Comparison of ENCODE assay signal across 19 cellular contexts in genomic region chr1:26475989-26476388, GRCh38. TPM values are rescaled to one million over a fixed set of nuclear protein-coding genes. Genes with fewer than 3 reads are reported as not detected.
A peak's percentile ranks its signal among the peaks of the same experiment; 100 is the strongest.
DNase-seq lines count a peak whose midpoint lies in the region; ATAC-seq and TF ChIP-seq lines count a peak whose summit lies in the region.
"Had no signal": no experiment of that assay in that cellular context is flagged by ENCODE, and none has a peak within 500 bp of the region (broad histone marks: within the 10 kb centered on the region; RNA-seq: fewer than 3 reads in every experiment).

No MANE protein-coding gene starts in this region.

- no peaks in the 10 kb centered on the region for H3K27me3 Mint-ChIP-seq in activated naive CD4-positive, alpha-beta T cell treated with anti-CD3 and anti-CD28 coated beads, Interleukin-2, amount 10 ng/mL, durations not matched to agents 7 days and 5 days
- H3K27me3 Mint-ChIP-seq in HFFc6 (ENCODE audit: insufficient read depth), result peaks cover 4% of the 10 kb centered on the region; the same call in 1 of the 2 replicates
- no peaks in the 10 kb centered on the region for H3K27me3 Mint-ChIP-seq in activated naive CD8-positive, alpha-beta T cell

- TF ChIP-seq CTCF in HFFc6 (IDR thresholded peaks at IDR 0.05) (no peak), neutrophil (IDR thresholded peaks at IDR 0.05) (no peak), dorsolateral prefrontal cortex (IDR thresholded peaks at IDR 0.05 in 54 of 56, conservative IDR thresholded peaks at IDR 0.05 in 2 of 56; ENCODE audit: low read depth in 1 of 56, partially characterized antibody in 56 of 56) (no peak)

- CTCF ChIA-PET in activated naive CD4-positive, alpha-beta T cell treated with anti-CD3 and anti-CD28 coated beads, Interleukin-2, amount 10 ng/mL, durations not matched to agents 7 days and 5 days (lab: Charles Lee), result interaction anchor here (0.6 kb wide), 1 partner anchor 55 kb away, joined by 3 read pairs; no protein-coding TSS in a partner anchor

- peak overlapping the region; percentile 58 for H3K27ac ChIP-seq in neutrophil
- H3K27ac ChIP-seq in dorsolateral prefrontal cortex, result no peak overlapping the region
- H3K27ac ChIP-seq: gastroesophageal sphincter, thoracic aorta had no signal

- H3K4me1 ChIP-seq in neutrophil (ENCODE audit: control insufficient read depth in 1 of 2, insufficient read depth in 1 of 2, low read depth in 1 of 2, low read length in 1 of 2), result peaks cover 30 to 34% of the 10 kb centered on the region in 2 experiments

- H3K4me1 Mint-ChIP-seq in activated naive CD4-positive, alpha-beta T cell treated with anti-CD3 and anti-CD28 coated beads, Interleukin-2, amount 10 ng/mL, durations not matched to agents 7 days and 5 days, result peaks cover 42% of the 10 kb centered on the region
- peaks cover 49% of the 10 kb centered on the region for H3K4me1 Mint-ChIP-seq in HFFc6 (ENCODE audit: low read depth)
- H3K4me1 Mint-ChIP-seq in activated naive CD8-positive, alpha-beta T cell (ENCODE audit: low read depth), result peaks cover 47% of the 10 kb centered on the region

- intact Hi-C loops in dorsolateral prefrontal cortex (cut with DNase I), result loop anchor here in 1 of 2 donors (10.0 kb wide), 1 partner anchor 219 kb away; the partner anchor contains the start of gene ARID1A

- DNase-seq in activated naive CD4-positive, alpha-beta T cell treated with anti-CD3 and anti-CD28 coated beads, Interleukin-2, amount 10 ng/mL, durations not matched to agents 7 days and 5 days, result no peak
- DNase-seq in activated naive CD4-positive, alpha-beta T cell (lab: John Stamatoyannopoulos, UW), result no peak
- no peak for DNase-seq in HFFc6
- DNase-seq in cerebellar cortex (ENCODE audit: low spot score), result no peak
- DNase-seq in dorsolateral prefrontal cortex, result no peak
- DNase-seq: activated CD4-positive, alpha-beta T cell treated with anti-CD3 and anti-CD28 coated beads, Interleukin-2, amount 50 U/mL, for 1 hour; aorta; cerebellar nuclear complex; effector CD8-positive, alpha-beta T cell; MV-4-11; NCI-H187 treated with DMSO at 0.1 percent for 48 hours; occipital lobe; stimulated activated CD4-positive, alpha-beta T cell treated with anti-CD3 and anti-CD28 coated beads, Interleukin-12 subunit alpha, Interleukin-12 subunit beta, amount 100 ng/mL, for 4 hours had no signal

- H3K36me3 Mint-ChIP-seq in activated naive CD4-positive, alpha-beta T cell treated with anti-CD3 and anti-CD28 coated beads, Interleukin-2, amount 10 ng/mL, durations not matched to agents 7 days and 5 days, result peaks cover 56% of the 10 kb centered on the region
- peaks cover 48% of the 10 kb centered on the region for H3K36me3 Mint-ChIP-seq in HFFc6 (ENCODE audit: low read depth)
- H3K36me3 Mint-ChIP-seq in activated naive CD8-positive, alpha-beta T cell, result peaks cover 14% of the 10 kb centered on the region

- H3K9me3 Mint-ChIP-seq in activated naive CD4-positive, alpha-beta T cell treated with anti-CD3 and anti-CD28 coated beads, Interleukin-2, amount 10 ng/mL, durations not matched to agents 7 days and 5 days, result no peaks in the 10 kb centered on the region
- H3K9me3 Mint-ChIP-seq in HFFc6, result no peaks in the 10 kb centered on the region
- H3K9me3 Mint-ChIP-seq in activated naive CD8-positive, alpha-beta T cell (ENCODE audit: low read depth), result no peaks in the 10 kb centered on the region

- peaks cover 56% of the 10 kb centered on the region for H3K36me3 ChIP-seq in neutrophil

- no peak overlapping the region for H3K4me3 Mint-ChIP-seq in activated naive CD4-positive, alpha-beta T cell treated with anti-CD3 and anti-CD28 coated beads, Interleukin-2, amount 10 ng/mL, durations not matched to agents 7 days and 5 days
- H3K4me3 Mint-ChIP-seq in HFFc6, result no peak overlapping the region; the same call in 1 of the 2 replicates
- H3K4me3 Mint-ChIP-seq in activated naive CD8-positive, alpha-beta T cell, result peak overlapping the region; percentile 47

- peak overlapping the region; percentile 12 for H3K27ac Mint-ChIP-seq in activated naive CD4-positive, alpha-beta T cell treated with anti-CD3 and anti-CD28 coated beads, Interleukin-2, amount 10 ng/mL, durations not matched to agents 7 days and 5 days
- H3K27ac Mint-ChIP-seq in HFFc6, result peak overlapping the region; percentile 24; the same call in 1 of the 2 replicates
- peak overlapping the region; percentile 70 for H3K27ac Mint-ChIP-seq in activated naive CD8-positive, alpha-beta T cell

- H3K4me3 ChIP-seq in neutrophil (ENCODE audit: low read depth in 1 of 2, low read length in 1 of 2) (no peak overlapping the region), dorsolateral prefrontal cortex (no peak overlapping the region)
- H3K4me3 ChIP-seq: gastroesophageal sphincter, thoracic aorta had no signal

- H3K9me3 ChIP-seq in neutrophil, result no peaks in the 10 kb centered on the region
- H3K9me3 ChIP-seq: gastroesophageal sphincter, thoracic aorta had no signal

- ATAC-seq in GM21367 (IDR thresholded peaks at IDR 0.05; ENCODE audit: unreplicated experiment), result no peak
- ATAC-seq: esophagus mucosa, gastroesophageal sphincter had no signal

- H3K27me3 ChIP-seq in neutrophil (no peaks in the 10 kb centered on the region), dorsolateral prefrontal cortex (no peaks in the 10 kb centered on the region)
- H3K27me3 ChIP-seq: gastroesophageal sphincter had no signal

RNA-seq across cellular contexts. Expression of gene HMGN2, which starts 3.7 kb away (rescaled TPM):
- total RNA-seq in HFFc6 (2021; fragmentation: NEBNext Ultra II Directional; extraction: Animal tissue kit (Norgen Biotek cat#: 25700)), result 100 to 1,000 TPM; 440 to 699 (median 668) TPM
- 100 to 1,000 TPM in 110 of 120 experiments, 10 to 100 TPM in 10; 80.7 to 313 (median 149) TPM for total RNA-seq in dorsolateral prefrontal cortex

RNA-seq across cellular contexts. Expression of gene DHDDS, which starts 43.9 kb away (rescaled TPM):
- 10 to 100 TPM; 68.3 to 76.1 (median 70.8) TPM for total RNA-seq in HFFc6 (2021; fragmentation: NEBNext Ultra II Directional; extraction: Animal tissue kit (Norgen Biotek cat#: 25700))
- total RNA-seq in dorsolateral prefrontal cortex, result 10 to 100 TPM; 32.0 to 72.7 (median 50.8) TPM

RNA-seq across cellular contexts. Expression of gene RPS6KA1, which starts 53.6 kb away (rescaled TPM):
- total RNA-seq in HFFc6 (2021; fragmentation: NEBNext Ultra II Directional; extraction: Animal tissue kit (Norgen Biotek cat#: 25700)), result 1 to 10 TPM; 1.5 to 2.6 (median 1.7) TPM
- total RNA-seq in dorsolateral prefrontal cortex, result 10 to 100 TPM; 11.3 to 46.0 (median 22.5) TPM

Comparison
In these comparisons a context has a peak if more than half of its experiments do, and no peak if none do; other contexts are left out.
1. H3K27ac Mint-ChIP-seq: peak in every context shown above with its lines; median percentile 70 in activated naive CD8-positive, alpha-beta T cell; 24 in HFFc6; 12 in activated naive CD4-positive, alpha-beta T cell treated with anti-CD3 and anti-CD28 coated beads, Interleukin-2, amount 10 ng/mL, durations not matched to agents 7 days and 5 days.